16 cellular contexts compared by ENCODE assay signal in genomic region chr17:67578058-67578457, GRCh38.
DNase-seq lines count a peak whose midpoint lies in the region; ATAC-seq and TF ChIP-seq lines count a peak whose summit lies in the region.
"Had no signal": no experiment of that assay in that cellular context is flagged by ENCODE, and none has a peak within 500 bp of the region (broad histone marks: within the 10 kb centered on the region; RNA-seq: fewer than 3 reads in every experiment).

No MANE protein-coding gene starts in this region.

- no peak for DNase-seq in activated CD4-positive, alpha-beta T cell treated with anti-CD3 and anti-CD28 coated beads for 36 hours
- DNase-seq in activated CD4-positive, alpha-beta T cell treated with anti-CD3 and anti-CD28 coated beads, Interleukin-2, amount 50 U/mL, for 1 hour: no peak
- no peak for DNase-seq in effector memory CD8-positive, alpha-beta T cell
- peak; percentile 7 for DNase-seq in sigmoid colon
- no peak for DNase-seq in hepatocyte (ENCODE audit: low spot score)
- DNase-seq in NCI-H187 treated with DMSO at 0.1 percent for 48 hours (lab: John Stamatoyannopoulos, UW): no peak
- DNase-seq in left ventricle myocardium inferior: no peak
- DNase-seq: activated CD4-positive, alpha-beta T cell treated with anti-CD3 and anti-CD28 coated beads for 4 hours; activated effector memory CD4-positive, alpha-beta T cell treated with Interleukin-2 at 50 U/mL for 16 hours; CD4-positive, alpha-beta T cell; GF-D8; NCI-H2171 treated with DMSO at 0.1 percent for 48 hours had no signal

- peak; percentile 44 for ATAC-seq in activated CD4-positive, alpha-beta T cell treated with anti-CD3 and anti-CD28 coated beads for 36 hours
- peak; percentile 46 for ATAC-seq in HG03103 (IDR thresholded peaks at IDR 0.05; ENCODE audit: low read depth, unreplicated experiment)
- no peak for ATAC-seq in effector memory CD8-positive, alpha-beta T cell (replicated peaks)

- H3K4me3 ChIP-seq in sigmoid colon (no peak overlapping the region), hepatocyte (no peak overlapping the region), left ventricle myocardium inferior (no peak overlapping the region)
- H3K4me3 ChIP-seq: skin epidermis, thoracic aorta had no signal

- no peak overlapping the region for H2AFZ ChIP-seq in hepatocyte

- no peaks in the 10 kb centered on the region for H3K27me3 Mint-ChIP-seq in activated CD4-positive, alpha-beta T cell treated with anti-CD3 and anti-CD28 coated beads for 36 hours
- no peaks in the 10 kb centered on the region for H3K27me3 Mint-ChIP-seq in effector memory CD8-positive, alpha-beta T cell
- H3K27me3 Mint-ChIP-seq: CD4-positive, alpha-beta T cell had no signal

- no peak for TF ChIP-seq POLR2A in sigmoid colon (IDR thresholded peaks at IDR 0.05)

- H3K4me1 ChIP-seq in sigmoid colon (peaks cover 0 to 7% (median 6%) of the 10 kb centered on the region in 4 donors), hepatocyte (ENCODE audit: insufficient read depth) (no peaks in the 10 kb centered on the region), left ventricle myocardium inferior (no peaks in the 10 kb centered on the region)

- H3K9me2 ChIP-seq in hepatocyte (replicated peaks; ENCODE audit: insufficient read depth): no peaks in the 10 kb centered on the region

- H3K9me3 Mint-ChIP-seq in activated CD4-positive, alpha-beta T cell treated with anti-CD3 and anti-CD28 coated beads for 36 hours (ENCODE audit: low read depth): no peaks in the 10 kb centered on the region
- H3K9me3 Mint-ChIP-seq in effector memory CD8-positive, alpha-beta T cell: no peaks in the 10 kb centered on the region
- H3K9me3 Mint-ChIP-seq: CD4-positive, alpha-beta T cell had no signal

- H3K9me3 ChIP-seq in sigmoid colon: no peaks in the 10 kb centered on the region
- no peaks in the 10 kb centered on the region for H3K9me3 ChIP-seq in hepatocyte (ENCODE audit: low read depth)
- H3K9me3 ChIP-seq in left ventricle myocardium inferior (replicated peaks): no peaks in the 10 kb centered on the region
- H3K9me3 ChIP-seq: thoracic aorta had no signal

- peaks cover 13% of the 10 kb centered on the region for H3K36me3 Mint-ChIP-seq in activated CD4-positive, alpha-beta T cell treated with anti-CD3 and anti-CD28 coated beads for 36 hours (ENCODE audit: low read depth)
- H3K36me3 Mint-ChIP-seq in effector memory CD8-positive, alpha-beta T cell (ENCODE audit: insufficient read depth): peaks cover 48% of the 10 kb centered on the region

- 80 to 87% methylated on average over 7 of the region's 7 CpGs for whole genome bisulfite sequencing in sigmoid colon, 2 donors
- 79% methylated on average over 7 of the region's 7 CpGs for WGBS in hepatocyte (ENCODE audit: low lambda C conversion rate, missing lambda C conversion rate)

- H3K27me3 ChIP-seq in sigmoid colon (no peaks in the 10 kb centered on the region), hepatocyte (no peaks in the 10 kb centered on the region), left ventricle myocardium inferior (ENCODE audit: low read depth) (no peaks in the 10 kb centered on the region)

- H3K36me3 ChIP-seq in sigmoid colon (no peaks in the 10 kb centered on the region), hepatocyte (replicated peaks; ENCODE audit: insufficient read depth, low read depth) (no peaks in the 10 kb centered on the region), left ventricle myocardium inferior (peaks cover 7% of the 10 kb centered on the region)
- H3K36me3 ChIP-seq: thoracic aorta had no signal

- H4K20me1 ChIP-seq in hepatocyte (ENCODE audit: insufficient read depth, poor library complexity, severe bottlenecking): no peaks in the 10 kb centered on the region

- no peak for TF ChIP-seq CTCF in sigmoid colon (IDR thresholded peaks at IDR 0.05)
- TF ChIP-seq CTCF in hepatocyte (IDR thresholded peaks at IDR 0.05; ENCODE audit: poor library complexity): no peak
- no peak for TF ChIP-seq CTCF in left ventricle myocardium inferior (IDR thresholded peaks at IDR 0.05; ENCODE audit: borderline replicate concordance)

- H3K27ac ChIP-seq in sigmoid colon (no peak overlapping the region), hepatocyte (no peak overlapping the region), left ventricle myocardium inferior (replicated peaks) (no peak overlapping the region)
- H3K27ac ChIP-seq: 22Rv1, thoracic aorta had no signal

- H3K27ac Mint-ChIP-seq in activated CD4-positive, alpha-beta T cell treated with anti-CD3 and anti-CD28 coated beads for 36 hours: peak overlapping the region; percentile 45
- peak overlapping the region; percentile 30 to 90 for H3K27ac Mint-ChIP-seq in effector memory CD8-positive, alpha-beta T cell
- H3K27ac Mint-ChIP-seq: CD4-positive, alpha-beta T cell had no signal

- intact Hi-C loops in activated CD4-positive, alpha-beta T cell treated with anti-CD3 and anti-CD28 coated beads for 36 hours (cut with DNase I, micrococcal nuclease): no loop called here
- intact Hi-C loops in sigmoid colon (cut with DNase I): no loop called here
- intact Hi-C loops in left ventricle myocardium inferior (cut with micrococcal nuclease): no loop called here

- TF ChIP-seq EP300 in sigmoid colon (IDR thresholded peaks at IDR 0.05): no peak

- H3K4me2 ChIP-seq in hepatocyte: no peak overlapping the region

- H3K4me3 Mint-ChIP-seq in activated CD4-positive, alpha-beta T cell treated with anti-CD3 and anti-CD28 coated beads for 36 hours: no peak overlapping the region
- no peak overlapping the region for H3K4me3 Mint-ChIP-seq in effector memory CD8-positive, alpha-beta T cell
- H3K4me3 Mint-ChIP-seq: CD4-positive, alpha-beta T cell had no signal

- H3K79me2 ChIP-seq in hepatocyte: no peaks in the 10 kb centered on the region

- CTCF ChIA-PET in activated CD4-positive, alpha-beta T cell treated with anti-CD3 and anti-CD28 coated beads for 36 hours (lab: Charles Lee): interaction anchor here (0.5 kb wide), 1 partner anchor 9 kb away, joined by 3 read pairs; no protein-coding TSS in a partner anchor

- peaks cover 16% of the 10 kb centered on the region for H3K4me1 Mint-ChIP-seq in activated CD4-positive, alpha-beta T cell treated with anti-CD3 and anti-CD28 coated beads for 36 hours
- H3K4me1 Mint-ChIP-seq in effector memory CD8-positive, alpha-beta T cell (ENCODE audit: low read depth in 2 of 2): peaks cover 8 to 38% of the 10 kb centered on the region in 2 donors

- POLR2A ChIA-PET in activated CD4-positive, alpha-beta T cell treated with anti-CD3 and anti-CD28 coated beads for 36 hours (lab: Charles Lee): interaction anchor here (0.6 kb wide), 1 partner anchor 195 kb away, joined by 3 read pairs; no protein-coding TSS in a partner anchor
